ENCODE assay signal across 29 cellular contexts in the genomic region with DNA sequence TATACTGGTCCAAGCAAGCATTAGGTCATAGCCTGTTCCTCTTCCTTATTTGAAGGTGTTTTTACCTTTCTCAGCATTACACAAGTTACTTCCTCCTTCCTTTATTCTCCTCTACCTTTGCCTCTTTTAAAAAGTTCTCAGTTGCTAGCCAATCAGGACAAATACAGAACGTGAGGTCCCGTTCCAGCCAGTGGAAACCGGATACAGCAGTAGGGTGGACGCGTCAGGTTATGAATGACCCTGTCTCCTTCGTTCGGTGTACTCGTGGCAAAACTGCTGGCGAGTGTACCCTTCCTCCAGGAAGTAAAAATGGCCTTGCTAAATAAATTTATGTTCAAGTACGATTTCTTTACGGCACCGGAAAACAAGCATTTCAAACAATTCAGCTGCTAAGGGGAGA.
"Had no signal": no experiment of that assay in that cellular context is flagged by ENCODE, and none has a peak within 500 bp of the region (broad histone marks: within the 10 kb centered on the region; RNA-seq: fewer than 3 reads in every experiment).

No MANE protein-coding gene starts in this region.

- H3K9me3 Mint-ChIP-seq: activated CD4-positive, alpha-beta memory T cell treated with anti-CD3 and anti-CD28 coated beads for 36 hours; activated CD4-positive, alpha-beta T cell treated with anti-CD3 and anti-CD28 coated beads, Interleukin-2, amount 10 ng/mL, durations not matched to agents 24 days and 14 days; activated T-cell treated with anti-CD3 and anti-CD28 coated beads, Interleukin-2, amount 50 U/mL, for 24 hours; central memory CD8-positive, alpha-beta T cell; memory B cell; nephron progenitor cell; stimulated activated memory B cell treated with anti-CD40 and anti-IgM and Interleukin-4, amounts not matched to agents 10 μg/mL and 1 μg/mL and 100 μg/mL, for 72 hours; stimulated activated naive CD8-positive, alpha-beta T cell treated with anti-CD3 and anti-CD28 coated beads, Interleukin-15, amount 100 ng/mL, for 72 hours had no signal

- ATAC-seq: foreskin keratinocyte; heart right ventricle; pancreas; psoas muscle; stimulated activated memory B cell treated with anti-CD40 and anti-IgM and Interleukin-4, amounts not matched to agents 10 μg/mL and 1 μg/mL and 100 μg/mL, for 72 hours; stimulated activated naive CD8-positive, alpha-beta T cell treated with anti-CD3 and anti-CD28 coated beads, Interleukin-15, amount 100 ng/mL, for 72 hours; T-helper 17 cell had no signal

- H3K36me3 ChIP-seq: breast epithelium, esophagus muscularis mucosa, heart right ventricle, pancreas, sigmoid colon, WERI-Rb-1 had no signal

- H3K27ac Mint-ChIP-seq: activated CD4-positive, alpha-beta memory T cell treated with anti-CD3 and anti-CD28 coated beads for 36 hours; activated CD4-positive, alpha-beta T cell treated with anti-CD3 and anti-CD28 coated beads, Interleukin-2, amount 10 ng/mL, durations not matched to agents 24 days and 14 days; activated T-cell treated with anti-CD3 and anti-CD28 coated beads, Interleukin-2, amount 50 U/mL, for 24 hours; memory B cell; nephron progenitor cell; stimulated activated memory B cell treated with anti-CD40 and anti-IgM and Interleukin-4, amounts not matched to agents 10 μg/mL and 1 μg/mL and 100 μg/mL, for 72 hours; stimulated activated naive CD8-positive, alpha-beta T cell treated with anti-CD3 and anti-CD28 coated beads, Interleukin-15, amount 100 ng/mL, for 72 hours had no signal

- H3K9me3 ChIP-seq: breast epithelium, esophagus muscularis mucosa, heart right ventricle, pancreas, psoas muscle, sigmoid colon had no signal

- H3K36me3 Mint-ChIP-seq: activated CD4-positive, alpha-beta memory T cell treated with anti-CD3 and anti-CD28 coated beads for 36 hours; memory B cell; stimulated activated memory B cell treated with anti-CD40 and anti-IgM and Interleukin-4, amounts not matched to agents 10 μg/mL and 1 μg/mL and 100 μg/mL, for 72 hours had no signal

- H3K4me3 ChIP-seq: breast epithelium, esophagus muscularis mucosa, heart right ventricle, pancreas, psoas muscle, sigmoid colon had no signal

- H3K27me3 Mint-ChIP-seq: activated T-cell treated with anti-CD3 and anti-CD28 coated beads, Interleukin-2, amount 50 U/mL, for 24 hours had no signal

- H3K4me1 Mint-ChIP-seq: activated CD4-positive, alpha-beta T cell treated with anti-CD3 and anti-CD28 coated beads, Interleukin-2, amount 10 ng/mL, durations not matched to agents 24 days and 14 days; memory B cell; stimulated activated memory B cell treated with anti-CD40 and anti-IgM and Interleukin-4, amounts not matched to agents 10 μg/mL and 1 μg/mL and 100 μg/mL, for 72 hours had no signal

- H3K27me3 ChIP-seq: breast epithelium, pancreas, sigmoid colon had no signal

- H3K4me3 Mint-ChIP-seq: activated CD4-positive, alpha-beta memory T cell treated with anti-CD3 and anti-CD28 coated beads for 36 hours; activated CD4-positive, alpha-beta T cell treated with anti-CD3 and anti-CD28 coated beads, Interleukin-2, amount 10 ng/mL, durations not matched to agents 24 days and 14 days; activated T-cell treated with anti-CD3 and anti-CD28 coated beads, Interleukin-2, amount 50 U/mL, for 24 hours; central memory CD8-positive, alpha-beta T cell; memory B cell; nephron progenitor cell; stimulated activated memory B cell treated with anti-CD40 and anti-IgM and Interleukin-4, amounts not matched to agents 10 μg/mL and 1 μg/mL and 100 μg/mL, for 72 hours; stimulated activated naive CD8-positive, alpha-beta T cell treated with anti-CD3 and anti-CD28 coated beads, Interleukin-15, amount 100 ng/mL, for 72 hours; T-helper 17 cell had no signal

- H3K4me1 ChIP-seq: breast epithelium, foreskin keratinocyte, pancreas, psoas muscle had no signal

- DNase-seq: activated CD4-positive, alpha-beta memory T cell treated with anti-CD3 and anti-CD28 coated beads for 36 hours; activated CD4-positive, alpha-beta T cell treated with anti-CD3 and anti-CD28 coated beads, Interleukin-2, amount 10 ng/mL, durations not matched to agents 24 days and 14 days; activated CD4-positive, CD25-positive, alpha-beta regulatory T cell treated with anti-CD3 and anti-CD28 coated beads, Interleukin-2, amount 50 U/mL, for 72 hours; activated CD8-positive, alpha-beta memory T cell treated with anti-CD3 and anti-CD28 coated beads, Interleukin-2, amount 50 U/mL, for 48 hours; activated gamma-delta T cell treated with Interleukin-2 at 50 U/mL for 16 hours; activated naive CD4-positive, alpha-beta T cell treated with anti-CD3 and anti-CD28 coated beads, Interleukin-2, amount 50 U/mL, for 16 hours; activated T-cell treated with anti-CD3 and anti-CD28 coated beads, Interleukin-2, amount 50 U/mL, for 24 hours; dermis blood vessel endothelial cell; effector CD4-positive, alpha-beta T cell; foreskin keratinocyte; heart right ventricle; nephron progenitor cell; nucleus accumbens; pancreas; sigmoid colon; small intestine; stimulated activated CD4-positive, alpha-beta T cell treated with anti-CD3 and anti-CD28 coated beads, Interleukin-4, amount 100 ng/mL, for 24 hours; stimulated activated naive CD8-positive, alpha-beta T cell treated with anti-CD3 and anti-CD28 coated beads, Interleukin-15, amount 100 ng/mL, for 72 hours; substantia nigra; SW 1271; T-helper 17 cell; T1000; WERI-Rb-1 had no signal

- H3K27ac ChIP-seq: breast epithelium, esophagus muscularis mucosa, foreskin keratinocyte, heart right ventricle, pancreas, psoas muscle, sigmoid colon, WERI-Rb-1 had no signal
